ENCODE assay signal across 14 cellular contexts in genomic region chr22:35480143-35480542, GRCh38.
DNase-seq lines count a peak whose midpoint lies in the region; ATAC-seq, FAIRE-seq and TF ChIP-seq lines count a peak whose summit lies in the region.
"Had no signal": no experiment of that assay in that cellular context is flagged by ENCODE, and none has a peak within 500 bp of the region (broad histone marks: within the 10 kb centered on the region; RNA-seq: fewer than 3 reads in every experiment).

No MANE protein-coding gene starts in this region.

- intact Hi-C loops in breast epithelium (cut with DNase I; ENCODE audit: low total_unique reads): no loop called here
- intact Hi-C loops in mammary epithelial cell (cut with micrococcal nuclease): loop anchor here (10.0 kb wide), 1 partner anchor 55 kb away; no protein-coding TSS in a partner anchor
- intact Hi-C loops in vagina (cut with DNase I): no loop called here

- H4K5ac ChIP-seq in H1 (ENCODE audit: insufficient read length, low read depth, low read length): no peak overlapping the region

- H4K20me1 ChIP-seq in mammary epithelial cell (ENCODE audit: insufficient read depth, low read length) (no peaks in the 10 kb centered on the region), H1 (replicated peaks in 1 of 2; ENCODE audit: control insufficient read depth in 1 of 2, insufficient read depth in 2 of 2, low read length in 2 of 2) (no peaks in the 10 kb centered on the region)

- H4K8ac ChIP-seq in H1 (ENCODE audit: extremely low read depth, insufficient read depth, low read length): peak overlapping the region; percentile 78; the same call in 1 of the 2 replicates

- no peaks in the 10 kb centered on the region for H3K79me2 ChIP-seq in mammary epithelial cell (ENCODE audit: insufficient read depth, low read length)
- H3K79me2 ChIP-seq in H1 (ENCODE audit: control insufficient read depth in 1 of 2, insufficient read depth in 2 of 2, low read length in 2 of 2): no peaks in the 10 kb centered on the region

- no peak overlapping the region for H2BK12ac ChIP-seq in H1 (ENCODE audit: low read depth, low read length)

- peaks cover 4 to 6% of the 10 kb centered on the region in 2 donors for H3K4me1 ChIP-seq in breast epithelium
- H3K4me1 ChIP-seq in mammary epithelial cell (ENCODE audit: insufficient read depth, low read length): no peaks in the 10 kb centered on the region
- H3K4me1 ChIP-seq in H1 (replicated peaks in 1 of 4; ENCODE audit: control insufficient read depth in 3 of 4, insufficient read depth in 4 of 4, low read length in 3 of 4): no peaks in the 10 kb centered on the region; a peak in 3 of 7 replicates
- peaks cover 37% of the 10 kb centered on the region for H3K4me1 ChIP-seq in vagina
- H3K4me1 ChIP-seq: pancreas had no signal

- no peak for TF ChIP-seq EP300 in H1 (IDR thresholded peaks at IDR 0.05; ENCODE audit: borderline replicate concordance in 1 of 2, low read depth in 2 of 2, low read length in 2 of 2)

- H2BK20ac ChIP-seq in H1 (ENCODE audit: low read length): no peak overlapping the region

- H3K23me2 ChIP-seq in H1 (ENCODE audit: low read depth, low read length): no peaks in the 10 kb centered on the region

- H4K91ac ChIP-seq in H1 (replicated peaks; ENCODE audit: insufficient read length, low read length): no peak overlapping the region

- H3K36me3 ChIP-seq in breast epithelium: no peaks in the 10 kb centered on the region
- no peaks in the 10 kb centered on the region for H3K36me3 ChIP-seq in mammary epithelial cell (ENCODE audit: insufficient read depth, low read length)
- H3K36me3 ChIP-seq in H1 (ENCODE audit: control insufficient read depth in 2 of 4, insufficient read depth in 4 of 4, low read length in 3 of 4): no peaks in the 10 kb centered on the region
- H3K36me3 ChIP-seq in vagina: no peaks in the 10 kb centered on the region
- H3K36me3 ChIP-seq: pancreas, upper lobe of left lung had no signal

- H3K4me2 ChIP-seq in mammary epithelial cell (ENCODE audit: insufficient read depth, low read depth, low read length): no peak overlapping the region
- no peak overlapping the region for H3K4me2 ChIP-seq in H1 (ENCODE audit: insufficient read depth in 1 of 2, low read depth in 2 of 2, low read length in 2 of 2)
- H3K4me2 ChIP-seq: A549 had no signal

- H3K56ac ChIP-seq in H1 (replicated peaks; ENCODE audit: insufficient read length, low read depth, low read length): no peak overlapping the region

- no peaks in the 10 kb centered on the region for H3K36me3 Mint-ChIP-seq in nephron (ENCODE audit: low read depth)
- H3K36me3 Mint-ChIP-seq: activated naive CD8-positive, alpha-beta T cell treated with anti-CD3 and anti-CD28 coated beads for 36 hours had no signal

- no peak for FAIRE-seq in H1 (lab: Jason Lieb, UNC)
- FAIRE-seq: A549, pancreas had no signal

- H3K4me1 Mint-ChIP-seq in nephron: peaks cover 64% of the 10 kb centered on the region
- H3K4me1 Mint-ChIP-seq: activated naive CD8-positive, alpha-beta T cell treated with anti-CD3 and anti-CD28 coated beads for 36 hours had no signal

- WGBS in mammary epithelial cell (ENCODE audit: low coverage, missing lambda C conversion rate): 61% methylated on average over 11 of the region's 11 CpGs
- WGBS in H1 (ENCODE audit: extremely low coverage in 1 of 2, insufficient coverage in 1 of 2, insufficient read length in 1 of 2, insufficient replicate concordance in 2 of 2, low coverage in 1 of 2, low lambda C conversion rate in 2 of 2, missing lambda C conversion rate in 1 of 2), 2 experiments: 92% methylated on average over 11 of the region's 11 CpGs; no CpG with 5 or more reads in 1 of the 2 experiments

- no peaks in the 10 kb centered on the region for H3K9me3 Mint-ChIP-seq in nephron
- H3K9me3 Mint-ChIP-seq: activated naive CD8-positive, alpha-beta T cell treated with anti-CD3 and anti-CD28 coated beads for 36 hours had no signal

- ATAC-seq in HG03521 (IDR thresholded peaks at IDR 0.05; ENCODE audit: unreplicated experiment) (no peak), HG02588 (IDR thresholded peaks at IDR 0.05; ENCODE audit: unreplicated experiment) (no peak)
- ATAC-seq: A549, SK-N-SH treated with all-trans-retinoic acid at 6 μM for 48 hours had no signal

- CTCF ChIA-PET in mammary epithelial cell (lab: Charles Lee; ENCODE audit: low non-redundant PET): no interaction called here
- CTCF ChIA-PET in H1 (lab: Charles Lee; ENCODE audit: partially characterized antibody): interaction anchor here (0.5 to 2.2 kb wide), 7 partner anchors 9 to 151 kb away, joined by 3 to 6 read pairs (median 4); partner anchors contain the start of gene RASD2

- no peaks in the 10 kb centered on the region for H3K27me3 ChIP-seq in breast epithelium
- H3K27me3 ChIP-seq in mammary epithelial cell (ENCODE audit: insufficient read depth, low read length): peaks cover 2% of the 10 kb centered on the region
- H3K27me3 ChIP-seq in H1 (replicated peaks in 1 of 4; ENCODE audit: control insufficient read depth in 3 of 4, extremely low read depth in 1 of 4, insufficient read depth in 3 of 4, low read length in 3 of 4): 0 out of 7 replicates have a peak, but pooled peaks cover 0 to 2% (median 0%) of the 10 kb centered on the region in 4 experiments
- H3K27me3 ChIP-seq in vagina: no peaks in the 10 kb centered on the region
- H3K27me3 ChIP-seq: pancreas, upper lobe of left lung had no signal

- H3K79me1 ChIP-seq in H1 (ENCODE audit: low read depth, low read length): no peaks in the 10 kb centered on the region

- dilution Hi-C loops in mammary epithelial cell (cut with HindIII; ENCODE audit: low sequenced_read_pairs): loop anchor here (10.0 kb wide), 1 partner anchor 45 kb away; no protein-coding TSS in a partner anchor

- no peak overlapping the region for H2BK15ac ChIP-seq in H1 (ENCODE audit: low read length)

- no peak for TF ChIP-seq CTCF in breast epithelium (IDR thresholded peaks at IDR 0.05)
- no peak for TF ChIP-seq CTCF in mammary epithelial cell (conservative IDR thresholded peaks at IDR 0.05 in 1 of 2, IDR thresholded peaks at IDR 0.05 in 1 of 2; ENCODE audit: extremely low read depth in 1 of 2, insufficient read depth in 1 of 2, low read depth in 1 of 2, low read length in 2 of 2)
- TF ChIP-seq CTCF in H1 (IDR thresholded peaks at IDR 0.05; ENCODE audit: control extremely low read depth in 1 of 3, insufficient read depth in 1 of 3, low read depth in 1 of 3, low read length in 3 of 3): no peak
- TF ChIP-seq CTCF in nephron (IDR thresholded peaks at IDR 0.05; ENCODE audit: unreplicated experiment in 3 of 3): no peak
- TF ChIP-seq CTCF in vagina (IDR thresholded peaks at IDR 0.05): no peak

- no peak overlapping the region for H2BK120ac ChIP-seq in H1 (replicated peaks; ENCODE audit: low read depth, low read length)

- H3K4me3 Mint-ChIP-seq in nephron: peak overlapping the region in 1 of 3 experiments; percentile 9
- H3K4me3 Mint-ChIP-seq: activated naive CD8-positive, alpha-beta T cell treated with anti-CD3 and anti-CD28 coated beads for 36 hours had no signal

- in situ Hi-C loops in mammary epithelial cell (cut with MboI; ENCODE audit: low sequenced_read_pairs in 2 of 2): no loop called here

- H3K27me3 Mint-ChIP-seq in nephron (ENCODE audit: low read depth): peaks cover 48% of the 10 kb centered on the region

- H3K27ac ChIP-seq in breast epithelium (peak overlapping the region; percentile 74 to 76), mammary epithelial cell (ENCODE audit: insufficient read depth, low read depth, low read length) (no peak overlapping the region), H1 (ENCODE audit: low read depth, low read length) (no peak overlapping the region), vagina (peak overlapping the region; percentile 51)
- H3K27ac ChIP-seq: pancreas had no signal

- H3K4ac ChIP-seq in H1 (replicated peaks; ENCODE audit: insufficient read length, low read depth, low read length): no peak overlapping the region

- no peak overlapping the region for H2AFZ ChIP-seq in mammary epithelial cell (ENCODE audit: low read depth, low read length)
- no peak overlapping the region for H2AFZ ChIP-seq in H1 (ENCODE audit: low read length)

- H3K4me3 ChIP-seq in breast epithelium (no peak overlapping the region), mammary epithelial cell (replicated peaks in 1 of 3; ENCODE audit: insufficient read depth in 1 of 3, low read depth in 2 of 3, low read length in 3 of 3) (no peak overlapping the region), H1 (ENCODE audit: extremely low read depth in 1 of 4, insufficient read depth in 2 of 4, low read depth in 3 of 4, low read length in 4 of 4) (no peak overlapping the region), vagina (no peak overlapping the region)
- H3K4me3 ChIP-seq: A549, pancreas, upper lobe of left lung had no signal

- H3K9me3 ChIP-seq in breast epithelium (no peaks in the 10 kb centered on the region), mammary epithelial cell (replicated peaks; ENCODE audit: insufficient read depth, low read length) (no peaks in the 10 kb centered on the region), H1 (ENCODE audit: insufficient read depth in 2 of 2, low read depth in 1 of 2, low read length in 1 of 2) (no peaks in the 10 kb centered on the region), vagina (no peaks in the 10 kb centered on the region)
- H3K9me3 ChIP-seq: A549, pancreas, upper lobe of left lung had no signal

- no TSS peak for BruUV-seq in mammary epithelial cell (replicated peaks; lab: Mats Ljungman, UMichigan)

- no peak overlapping the region for H3K18ac ChIP-seq in H1 (ENCODE audit: extremely low read depth, low read length)

- peak in 1 of 2 donors; percentile 32 for DNase-seq in breast epithelium (ENCODE audit: low spot score in 2 of 2)
- DNase-seq in mammary epithelial cell: no peak
- DNase-seq in H1 (ENCODE audit: low read depth in 1 of 2, low spot score in 2 of 2): no peak
- no peak for DNase-seq in vagina (ENCODE audit: extremely low spot score in 2 of 2)
- DNase-seq in activated naive CD4-positive, alpha-beta T cell treated with anti-CD3 and anti-CD28 coated beads, Interleukin-2, amount 50 U/mL, for 16 hours: no peak
- DNase-seq: activated naive CD8-positive, alpha-beta T cell treated with anti-CD3 and anti-CD28 coated beads for 36 hours; NCI-H510A; upper lobe of left lung had no signal

- H3K27ac Mint-ChIP-seq in nephron: peak overlapping the region; percentile 50 to 84 (median 73)
- H3K27ac Mint-ChIP-seq: activated naive CD8-positive, alpha-beta T cell treated with anti-CD3 and anti-CD28 coated beads for 36 hours had no signal

- POLR2A ChIA-PET in H1 (lab: Charles Lee; ENCODE audit: partially characterized antibody): no interaction called here

- no peak overlapping the region for H3K14ac ChIP-seq in H1 (ENCODE audit: insufficient read length)

- H3K23ac ChIP-seq in H1 (ENCODE audit: insufficient read length): no peak overlapping the region

- no peak overlapping the region for H2AK5ac ChIP-seq in H1 (ENCODE audit: low read depth, low read length)

- TF ChIP-seq POLR2A in breast epithelium (IDR thresholded peaks at IDR 0.05) (no peak), H1 (IDR thresholded peaks at IDR 0.05; ENCODE audit: control extremely low read depth in 1 of 2, low read depth in 2 of 2, low read length in 2 of 2) (no peak), vagina (IDR thresholded peaks at IDR 0.05) (no peak)

- TF ChIP-seq RAD21 in H1 (IDR thresholded peaks at IDR 0.05 in 1 of 2, conservative IDR thresholded peaks at IDR 0.05 in 1 of 2; ENCODE audit: low read depth in 2 of 2, low read length in 2 of 2): no peak

- H2BK5ac ChIP-seq in H1 (ENCODE audit: low read depth, low read length): no peak overlapping the region

- H3K9ac ChIP-seq in mammary epithelial cell (ENCODE audit: insufficient read depth, low read length) (no peak overlapping the region), H1 (replicated peaks in 1 of 4; ENCODE audit: extremely low read depth in 1 of 4, low read depth in 3 of 4, low read length in 3 of 4) (no peak overlapping the region; a peak in 1 of 7 replicates)

Comparison
In these comparisons a context has a peak if more than half of its experiments do, and no peak if none do; other contexts are left out.
1. H3K27ac ChIP-seq: peak in breast epithelium (2 of 2) and vagina (single experiment); none in mammary epithelial cell (single experiment) and H1 (single experiment).